ENCODE assay signal across 16 cellular contexts in genomic region chr14:68569970-68570409, GRCh38.
DNase-seq lines count a peak whose midpoint lies in the region; ATAC-seq, FAIRE-seq and TF ChIP-seq lines count a peak whose summit lies in the region.
"Had no signal": no experiment of that assay in that cellular context is flagged by ENCODE, and none has a peak within 500 bp of the region (broad histone marks: within the 10 kb centered on the region; RNA-seq: fewer than 3 reads in every experiment).

No MANE protein-coding gene starts in this region.

- H3K4me2 ChIP-seq in neural progenitor cell: peak overlapping the region; percentile 66

- peaks cover 8% of the 10 kb centered on the region for H3K9me3 ChIP-seq in left ventricle myocardium inferior (replicated peaks)
- H3K9me3 ChIP-seq in neural progenitor cell (ENCODE audit: low read depth): no peaks in the 10 kb centered on the region
- H3K9me3 ChIP-seq in uterus: no peaks in the 10 kb centered on the region

- no peak overlapping the region for H2AFZ ChIP-seq in neural progenitor cell (replicated peaks)

- DNase-seq in NCI-H510A treated with DMSO at 0.1 percent for 48 hours (lab: John Stamatoyannopoulos, UW): peak; percentile 13
- DNase-seq in NCI-H510A (lab: John Stamatoyannopoulos, UW): no peak
- no peak for DNase-seq in left ventricle myocardium inferior
- DNase-seq in neural progenitor cell (ENCODE audit: low spot score): no peak
- DNase-seq in uterus: no peak
- DNase-seq in effector memory CD8-positive, alpha-beta T cell: no peak
- no peak for DNase-seq in H54 (ENCODE audit: insufficient read length, low spot score)
- no peak for DNase-seq in posterior vena cava (ENCODE audit: low spot score)
- DNase-seq: 8988T; activated CD8-positive, alpha-beta memory T cell treated with anti-CD3 and anti-CD28 coated beads for 24 hours; activated effector memory CD4-positive, alpha-beta T cell treated with anti-CD3 and anti-CD28 coated beads, Interleukin-2, amount 50 U/mL, for 16 hours; GDM1; GOT3; stimulated activated CD4-positive, alpha-beta T cell treated with anti-CD3 and anti-CD28 coated beads, Interleukin-4, amount 100 ng/mL, for 4 hours had no signal

- H3K36me3 ChIP-seq in left ventricle myocardium inferior: no peaks in the 10 kb centered on the region
- no peaks in the 10 kb centered on the region for H3K36me3 ChIP-seq in neural progenitor cell
- no peaks in the 10 kb centered on the region for H3K36me3 ChIP-seq in uterus

- H3K9ac ChIP-seq in neural progenitor cell: peak overlapping the region; percentile 12

- TF ChIP-seq CTCF in left ventricle myocardium inferior (IDR thresholded peaks at IDR 0.05; ENCODE audit: borderline replicate concordance): no peak
- no peak for TF ChIP-seq CTCF in neural progenitor cell (IDR thresholded peaks at IDR 0.05)
- no peak for TF ChIP-seq CTCF in uterus (IDR thresholded peaks at IDR 0.05)

- intact Hi-C loops in left ventricle myocardium inferior (cut with micrococcal nuclease) (no loop called here), uterus (cut with DNase I; ENCODE audit: low total_unique reads) (no loop called here), posterior vena cava (cut with DNase I) (no loop called here)

- H4K20me1 ChIP-seq in neural progenitor cell (ENCODE audit: low read depth): no peaks in the 10 kb centered on the region

- H3K27me3 ChIP-seq in left ventricle myocardium inferior (ENCODE audit: low read depth) (no peaks in the 10 kb centered on the region), neural progenitor cell (no peaks in the 10 kb centered on the region), uterus (no peaks in the 10 kb centered on the region)

- peaks cover 17% of the 10 kb centered on the region for H3K36me3 Mint-ChIP-seq in neural progenitor cell
- H3K36me3 Mint-ChIP-seq in effector memory CD8-positive, alpha-beta T cell (ENCODE audit: insufficient read depth): no peaks in the 10 kb centered on the region
- H3K36me3 Mint-ChIP-seq: stimulated activated memory B cell treated with anti-CD40 and anti-IgM and Interleukin-4, amounts not matched to agents 10 μg/mL and 1 μg/mL and 100 μg/mL, for 72 hours had no signal

- H3K4me3 Mint-ChIP-seq in neural progenitor cell: no peak overlapping the region
- no peak overlapping the region for H3K4me3 Mint-ChIP-seq in effector memory CD8-positive, alpha-beta T cell
- H3K4me3 Mint-ChIP-seq: stimulated activated memory B cell treated with anti-CD40 and anti-IgM and Interleukin-4, amounts not matched to agents 10 μg/mL and 1 μg/mL and 100 μg/mL, for 72 hours had no signal

- H3K27me3 Mint-ChIP-seq in neural progenitor cell (ENCODE audit: insufficient read depth, low read depth): peaks cover 14% of the 10 kb centered on the region
- no peaks in the 10 kb centered on the region for H3K27me3 Mint-ChIP-seq in effector memory CD8-positive, alpha-beta T cell
- H3K27me3 Mint-ChIP-seq: stimulated activated memory B cell treated with anti-CD40 and anti-IgM and Interleukin-4, amounts not matched to agents 10 μg/mL and 1 μg/mL and 100 μg/mL, for 72 hours had no signal

- peak overlapping the region; percentile 100 for H3K27ac Mint-ChIP-seq in neural progenitor cell
- no peak overlapping the region for H3K27ac Mint-ChIP-seq in effector memory CD8-positive, alpha-beta T cell

- no peak for ATAC-seq in effector memory CD8-positive, alpha-beta T cell (replicated peaks)
- ATAC-seq: stimulated activated memory B cell treated with anti-CD40 and anti-IgM and Interleukin-4, amounts not matched to agents 10 μg/mL and 1 μg/mL and 100 μg/mL, for 72 hours had no signal

- peaks cover 34% of the 10 kb centered on the region for H3F3A ChIP-seq in neural progenitor cell (ENCODE audit: low read depth)

- no peaks in the 10 kb centered on the region for H3K79me2 ChIP-seq in neural progenitor cell (ENCODE audit: low read depth)

- H3K4me3 ChIP-seq in left ventricle myocardium inferior: no peak overlapping the region
- no peak overlapping the region for H3K4me3 ChIP-seq in neural progenitor cell
- H3K4me3 ChIP-seq in uterus: no peak overlapping the region

- peaks cover 75% of the 10 kb centered on the region for H3K4me1 Mint-ChIP-seq in neural progenitor cell
- peaks cover 2 to 4% of the 10 kb centered on the region in 2 donors for H3K4me1 Mint-ChIP-seq in effector memory CD8-positive, alpha-beta T cell (ENCODE audit: low read depth in 2 of 2)

- FAIRE-seq in H54 (lab: Jason Lieb, UNC): no peak

- H3K4me1 ChIP-seq in left ventricle myocardium inferior (peaks cover 39% of the 10 kb centered on the region), neural progenitor cell (peaks cover 37% of the 10 kb centered on the region), uterus (peaks cover 0 to 3% of the 10 kb centered on the region in 2 donors)

- TF ChIP-seq POLR2A in uterus (IDR thresholded peaks at IDR 0.05) (no peak), H54 (IDR thresholded peaks at IDR 0.05; ENCODE audit: low read depth, low read length) (no peak)

- H3K9me3 Mint-ChIP-seq in neural progenitor cell: peaks cover 23% of the 10 kb centered on the region
- H3K9me3 Mint-ChIP-seq in effector memory CD8-positive, alpha-beta T cell: no peaks in the 10 kb centered on the region
- H3K9me3 Mint-ChIP-seq: stimulated activated memory B cell treated with anti-CD40 and anti-IgM and Interleukin-4, amounts not matched to agents 10 μg/mL and 1 μg/mL and 100 μg/mL, for 72 hours had no signal

- H3K27ac ChIP-seq in left ventricle myocardium inferior (replicated peaks) (peak overlapping the region; percentile 59), neural progenitor cell (peak overlapping the region; percentile 94), uterus (peak overlapping the region; percentile 15 to 36)
- H3K27ac ChIP-seq: HL-60 had no signal

Comparison
In these comparisons a context has a peak if more than half of its experiments do, and no peak if none do; other contexts are left out.
1. H3K27ac ChIP-seq: peak in every context shown above with its lines; median percentile 94 in neural progenitor cell; 59 in left ventricle myocardium inferior; 26 in uterus.